In the genomic region with DNA sequence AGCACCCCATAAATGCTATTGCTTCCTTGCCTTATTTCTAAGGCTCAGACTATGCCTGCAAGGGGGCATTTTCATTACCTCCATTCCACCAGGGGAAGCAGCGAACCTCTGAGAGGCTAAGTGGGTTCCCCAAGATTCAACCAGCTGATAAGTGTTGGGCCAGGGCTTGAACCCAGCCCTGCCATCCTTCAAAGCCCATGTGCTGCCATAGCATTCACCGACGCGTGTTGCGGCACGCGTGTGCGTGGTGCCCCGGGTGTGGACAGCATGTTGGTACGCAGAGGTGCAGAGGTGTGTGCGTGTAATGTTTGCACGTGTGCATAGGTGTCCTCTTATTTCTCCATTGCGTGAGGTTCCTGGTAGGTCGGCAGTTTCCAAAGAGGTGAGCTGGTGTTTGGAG, we compare ENCODE assay signal across 10 cellular contexts.
DNase-seq lines count a peak whose midpoint lies in the region; ATAC-seq, FAIRE-seq and TF ChIP-seq lines count a peak whose summit lies in the region.
"Had no signal": no experiment of that assay in that cellular context is flagged by ENCODE, and none has a peak within 500 bp of the region (broad histone marks: within the 10 kb centered on the region; RNA-seq: fewer than 3 reads in every experiment).

No MANE protein-coding gene starts in this region.

- no TSS peak for BruUV-seq in Calu3 (replicated peaks; lab: Mats Ljungman, UMichigan)
- BruUV-seq in PC-9 (replicated peaks; lab: Mats Ljungman, UMichigan) = no TSS peak

- H3K9ac ChIP-seq in astrocyte (ENCODE audit: low read length) = peak overlapping the region; percentile 96
- peak overlapping the region; percentile 99 for H3K9ac ChIP-seq in skeletal muscle satellite cell (ENCODE audit: low read depth, low read length)

- CTCF ChIA-PET in Calu3 (lab: Charles Lee) = interaction anchor here (2.1 kb wide), 1 partner anchor 77 kb away, joined by 6 read pairs; no protein-coding TSS in a partner anchor
- CTCF ChIA-PET in PC-9 (lab: Charles Lee) = no interaction called here

- FAIRE-seq in astrocyte (lab: Jason Lieb, UNC) = no peak

- H3K4me2 ChIP-seq in astrocyte (ENCODE audit: low read length) (peak overlapping the region; percentile 94), skeletal muscle satellite cell (ENCODE audit: low read length) (peak overlapping the region; percentile 99), PC-9 (no peak overlapping the region; the same call in 1 of the 2 replicates)

- H3K4me3 ChIP-seq in astrocyte (ENCODE audit: insufficient read depth, low read depth, low read length) = peak overlapping the region; percentile 99
- peak overlapping the region in 9 of 10 donors; percentile 24 to 98 (median 39) for H3K4me3 ChIP-seq in heart right ventricle
- H3K4me3 ChIP-seq in skeletal muscle satellite cell (ENCODE audit: low read length) = peak overlapping the region; percentile 98
- H3K4me3 ChIP-seq in PC-9 = no peak overlapping the region

- no peaks in the 10 kb centered on the region for H3K9me2 ChIP-seq in PC-9 (ENCODE audit: insufficient read depth)

- peaks cover 100% of the 10 kb centered on the region for H3K79me2 ChIP-seq in astrocyte (ENCODE audit: insufficient read depth, low read length)
- peaks cover 98% of the 10 kb centered on the region for H3K79me2 ChIP-seq in PC-9 (ENCODE audit: low read depth)

- intact Hi-C loops in Calu3 (cut with micrococcal nuclease; ENCODE audit: unreplicated experiment) (loop anchor here (2.0 kb wide), 1 partner anchor 18 kb away; no protein-coding TSS in a partner anchor), heart right ventricle (cut with DNase I) (no loop called here), PC-9 (cut with micrococcal nuclease; ENCODE audit: unreplicated experiment) (no loop called here)

- H3K36me3 ChIP-seq in astrocyte (ENCODE audit: insufficient read depth, low read length) (peaks cover 29% of the 10 kb centered on the region), heart right ventricle (peaks cover 0 to 66% (median 5%) of the 10 kb centered on the region in 9 donors), skeletal muscle satellite cell (ENCODE audit: insufficient read depth, low read length) (peaks cover 93% of the 10 kb centered on the region), PC-9 (ENCODE audit: low read depth) (no peaks in the 10 kb centered on the region)

- H3K27ac ChIP-seq in astrocyte (ENCODE audit: low read depth, low read length) (peak overlapping the region; percentile 91), heart right ventricle (peak overlapping the region; percentile 77 to 100 (median 98)), PC-9 (no peak overlapping the region)

- TF ChIP-seq CTCF in Calu3 (IDR thresholded peaks at IDR 0.05; ENCODE audit: unreplicated experiment) (no peak), astrocyte (IDR thresholded peaks at IDR 0.05; ENCODE audit: insufficient read depth, low read depth, low read length) (no peak), heart right ventricle (IDR thresholded peaks at IDR 0.05) (no peak), PC-9 (conservative IDR thresholded peaks at IDR 0.05) (no peak)

- 71 to 83% methylated on average over 14 of the region's 14 CpGs for WGBS in heart right ventricle, 2 donors

- peaks cover 36% of the 10 kb centered on the region for H3F3A ChIP-seq in PC-9 (ENCODE audit: insufficient read depth, low read depth)

- POLR2A ChIA-PET in PC-9 (lab: Charles Lee; ENCODE audit: unreplicated experiment) = no interaction called here

- DNase-seq in Calu3 (no peak), astrocyte (ENCODE audit: low read depth) (no peak), heart right ventricle (peak in 1 of 2 donors; percentile 14), NCI-H2081 treated with DMSO at 0.1 percent for 48 hours (lab: John Stamatoyannopoulos, UW) (no peak), PC-9 (no peak), NCI-H1436 treated with DMSO at 0.1 percent for 48 hours (lab: John Stamatoyannopoulos, UW) (no peak), islet precursor cell (no peak)
- DNase-seq: NCI-H446 treated with DMSO at 0.1 percent for 48 hours had no signal

- H3K27ac Mint-ChIP-seq in Calu3 (ENCODE audit: unreplicated experiment) (peak overlapping the region; percentile 98), astrocyte (ENCODE audit: unreplicated experiment) (no peak overlapping the region)

- H3K9me3 ChIP-seq in astrocyte (ENCODE audit: insufficient read depth, low read depth, low read length) = no peaks in the 10 kb centered on the region
- no peaks in the 10 kb centered on the region for H3K9me3 ChIP-seq in heart right ventricle
- H3K9me3 ChIP-seq in skeletal muscle satellite cell (replicated peaks; ENCODE audit: low read length) = no peaks in the 10 kb centered on the region
- no peaks in the 10 kb centered on the region for H3K9me3 ChIP-seq in PC-9 (ENCODE audit: insufficient read depth, low read depth)

- H3K36me3 Mint-ChIP-seq in Calu3 (ENCODE audit: insufficient read depth, unreplicated experiment) (peaks cover 95% of the 10 kb centered on the region), astrocyte (ENCODE audit: low read depth, unreplicated experiment) (no peaks in the 10 kb centered on the region)

- H3K9me3 Mint-ChIP-seq in Calu3 (ENCODE audit: low read depth, unreplicated experiment) = no peaks in the 10 kb centered on the region
- no peaks in the 10 kb centered on the region for H3K9me3 Mint-ChIP-seq in astrocyte (ENCODE audit: unreplicated experiment)
- H3K9me3 Mint-ChIP-seq: CD4-positive, alpha-beta T cell had no signal

- peaks cover 87% of the 10 kb centered on the region for H4K20me1 ChIP-seq in astrocyte (ENCODE audit: insufficient read depth, low read length)
- peaks cover 9% of the 10 kb centered on the region; the same call in 1 of the 2 replicates for H4K20me1 ChIP-seq in PC-9 (ENCODE audit: insufficient read depth)

- H2AFZ ChIP-seq in astrocyte (ENCODE audit: low read depth, low read length) (no peak overlapping the region), PC-9 (no peak overlapping the region)

- H3K4me1 ChIP-seq in astrocyte (ENCODE audit: insufficient read depth, low read length) = peaks cover 66% of the 10 kb centered on the region
- peaks cover 62 to 100% (median 99%) of the 10 kb centered on the region in 9 donors for H3K4me1 ChIP-seq in heart right ventricle
- H3K4me1 ChIP-seq in skeletal muscle satellite cell (ENCODE audit: control insufficient read depth, insufficient read depth, low read length) = peaks cover 55% of the 10 kb centered on the region
- H3K4me1 ChIP-seq in PC-9 (replicated peaks; ENCODE audit: insufficient read depth) = peaks cover 30% of the 10 kb centered on the region

- no peak for ATAC-seq in heart right ventricle

- peak overlapping the region; percentile 83 for H3K4me3 Mint-ChIP-seq in Calu3 (ENCODE audit: low read depth, unreplicated experiment)
- no peak overlapping the region for H3K4me3 Mint-ChIP-seq in astrocyte (ENCODE audit: unreplicated experiment)
- H3K4me3 Mint-ChIP-seq: CD4-positive, alpha-beta T cell had no signal

- H3K27me3 Mint-ChIP-seq in Calu3 (ENCODE audit: unreplicated experiment) (no peaks in the 10 kb centered on the region), astrocyte (ENCODE audit: low read depth, unreplicated experiment) (peaks cover 16% of the 10 kb centered on the region)
- H3K27me3 Mint-ChIP-seq: CD4-positive, alpha-beta T cell had no signal

- H3K27me3 ChIP-seq in astrocyte (ENCODE audit: insufficient read depth, low read length) = no peaks in the 10 kb centered on the region
- H3K27me3 ChIP-seq in heart right ventricle = no peaks in the 10 kb centered on the region
- no peaks in the 10 kb centered on the region for H3K27me3 ChIP-seq in skeletal muscle satellite cell (ENCODE audit: control insufficient read depth, insufficient read depth, low read length)
- H3K27me3 ChIP-seq in PC-9 (ENCODE audit: insufficient read depth, low read depth) = no peaks in the 10 kb centered on the region

- H3K4me1 Mint-ChIP-seq in Calu3 (ENCODE audit: low read depth, unreplicated experiment) = peaks cover 44% of the 10 kb centered on the region
- H3K4me1 Mint-ChIP-seq in astrocyte (ENCODE audit: low read depth, unreplicated experiment) = peaks cover 5% of the 10 kb centered on the region
